In the genomic region with DNA sequence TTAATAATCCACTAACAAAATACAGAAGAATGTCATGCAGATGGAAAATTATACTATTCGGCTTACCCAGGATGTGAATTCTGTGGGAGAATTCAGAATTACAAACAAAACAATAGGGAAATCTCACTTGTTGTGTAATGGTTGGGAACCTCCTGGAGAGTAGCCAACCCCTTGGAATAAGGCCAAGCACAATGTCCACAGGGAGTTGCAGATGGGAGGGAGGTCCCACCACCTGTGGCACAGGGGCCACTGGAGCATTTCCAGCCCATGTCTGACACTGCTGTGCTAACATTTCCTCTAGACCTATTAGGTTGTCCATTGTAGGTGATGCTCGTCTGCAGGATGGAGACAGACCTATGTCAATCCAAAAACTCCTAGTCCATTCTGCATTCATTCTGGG, we compare ENCODE assay signal across 3 cellular contexts.
DNase-seq lines count a peak whose midpoint lies in the region; ATAC-seq, FAIRE-seq and TF ChIP-seq lines count a peak whose summit lies in the region.
"Not testable (repeated sequence)": the region's sequence is repeated elsewhere in the genome, so short reads cannot be mapped to it uniquely, and the experiment has no call there.

No MANE protein-coding gene starts in this region.

- not testable (repeated sequence) for H3K9ac ChIP-seq in H1 (replicated peaks in 1 of 4; ENCODE audit: extremely low read depth in 1 of 4, low read depth in 3 of 4, low read length in 3 of 4)

- not testable (repeated sequence) for H2BK15ac ChIP-seq in H1 (ENCODE audit: low read length)

- H3K4me2 ChIP-seq in GM23338; H1 (ENCODE audit: insufficient read depth in 1 of 2, low read depth in 2 of 2, low read length in 2 of 2): not testable (repeated sequence)

- ATAC-seq in GM23338 (peak; percentile 65), WTC11 (peak; percentile 83)

- H3K23ac ChIP-seq in H1 (ENCODE audit: insufficient read length) = not testable (repeated sequence)

- CTCF ChIA-PET in WTC11 (lab: Charles Lee); H1 (lab: Charles Lee; ENCODE audit: partially characterized antibody): not testable (repeated sequence)

- not testable (repeated sequence) for H3K4me3 Mint-ChIP-seq in GM23338, WTC11

- H3K18ac ChIP-seq in H1 (ENCODE audit: extremely low read depth, low read length) = not testable (repeated sequence)

- TF ChIP-seq RAD21 in H1 (IDR thresholded peaks at IDR 0.05 in 1 of 2, conservative IDR thresholded peaks at IDR 0.05 in 1 of 2; ENCODE audit: low read depth in 2 of 2, low read length in 2 of 2) = not testable (repeated sequence)

- H2BK12ac ChIP-seq in H1 (ENCODE audit: low read depth, low read length) = not testable (repeated sequence)

- not testable (repeated sequence) for H3K9me3 Mint-ChIP-seq in GM23338
- H3K9me3 Mint-ChIP-seq in WTC11 = peaks cover 17% of the 10 kb centered on the region

- not testable (repeated sequence) for H3K27me3 ChIP-seq in GM23338 (ENCODE audit: insufficient read depth); H1 (replicated peaks in 1 of 4; ENCODE audit: control insufficient read depth in 3 of 4, extremely low read depth in 1 of 4, insufficient read depth in 3 of 4, low read length in 3 of 4)

- H2AK5ac ChIP-seq in H1 (ENCODE audit: low read depth, low read length) = not testable (repeated sequence)

- H3K79me1 ChIP-seq in H1 (ENCODE audit: low read depth, low read length) = not testable (repeated sequence)

- H2BK20ac ChIP-seq in H1 (ENCODE audit: low read length) = not testable (repeated sequence)

- H4K91ac ChIP-seq in H1 (replicated peaks; ENCODE audit: insufficient read length, low read length) = not testable (repeated sequence)

- H3K36me3 Mint-ChIP-seq in GM23338 (ENCODE audit: low read depth); WTC11: not testable (repeated sequence)

- not testable (repeated sequence) for TF ChIP-seq POLR2A in H1 (IDR thresholded peaks at IDR 0.05; ENCODE audit: control extremely low read depth in 1 of 2, low read depth in 2 of 2, low read length in 2 of 2)

- not testable (repeated sequence) for H3K4me1 ChIP-seq in GM23338 (ENCODE audit: insufficient read depth); H1 (replicated peaks in 1 of 4; ENCODE audit: control insufficient read depth in 3 of 4, insufficient read depth in 4 of 4, low read length in 3 of 4)

- not testable (repeated sequence) for DNase-seq in GM23338 (ENCODE audit: low spot score); WTC11 (ENCODE audit: low spot score); H1 (ENCODE audit: low read depth in 1 of 2, low spot score in 2 of 2)

- not testable (repeated sequence) for H3K9me3 ChIP-seq in H1 (ENCODE audit: insufficient read depth in 2 of 2, low read depth in 1 of 2, low read length in 1 of 2)

- not testable (repeated sequence) for H3K23me2 ChIP-seq in H1 (ENCODE audit: low read depth, low read length)

- not testable (repeated sequence) for H3K27me3 Mint-ChIP-seq in GM23338 (ENCODE audit: insufficient read depth, low read depth, poor library complexity); WTC11 (ENCODE audit: low read depth)

- not testable (repeated sequence) for H4K5ac ChIP-seq in H1 (ENCODE audit: insufficient read length, low read depth, low read length)

- not testable (repeated sequence) for H3K4me1 Mint-ChIP-seq in GM23338, WTC11

- H3K27ac ChIP-seq in GM23338 (ENCODE audit: low read depth); H1 (ENCODE audit: low read depth, low read length): not testable (repeated sequence)

- peak; percentile 32 for FAIRE-seq in H1 (lab: Jason Lieb, UNC)

- not testable (repeated sequence) for H2BK5ac ChIP-seq in H1 (ENCODE audit: low read depth, low read length)

- not testable (repeated sequence) for H3K27ac Mint-ChIP-seq in GM23338, WTC11

- H3K4me3 ChIP-seq in GM23338; H1 (ENCODE audit: extremely low read depth in 1 of 4, insufficient read depth in 2 of 4, low read depth in 3 of 4, low read length in 4 of 4): not testable (repeated sequence)

- not testable (repeated sequence) for H4K8ac ChIP-seq in H1 (ENCODE audit: extremely low read depth, insufficient read depth, low read length)

- TF ChIP-seq EP300 in H1 (IDR thresholded peaks at IDR 0.05; ENCODE audit: borderline replicate concordance in 1 of 2, low read depth in 2 of 2, low read length in 2 of 2) = not testable (repeated sequence)

- H4K20me1 ChIP-seq in GM23338 (replicated peaks; ENCODE audit: insufficient read depth); H1 (replicated peaks in 1 of 2; ENCODE audit: control insufficient read depth in 1 of 2, insufficient read depth in 2 of 2, low read length in 2 of 2): not testable (repeated sequence)

- H3F3A ChIP-seq in GM23338 (replicated peaks; ENCODE audit: low read depth) = not testable (repeated sequence)

- not testable (repeated sequence) for H2BK120ac ChIP-seq in H1 (replicated peaks; ENCODE audit: low read depth, low read length)

- H3K36me3 ChIP-seq in GM23338 (ENCODE audit: insufficient read depth); H1 (ENCODE audit: control insufficient read depth in 2 of 4, insufficient read depth in 4 of 4, low read length in 3 of 4): not testable (repeated sequence)

- not testable (repeated sequence) for TF ChIP-seq CTCF in GM23338 (conservative IDR thresholded peaks at IDR 0.05; ENCODE audit: low read depth in 2 of 2); WTC11 (IDR thresholded peaks at IDR 0.05); H1 (IDR thresholded peaks at IDR 0.05; ENCODE audit: control extremely low read depth in 1 of 3, insufficient read depth in 1 of 3, low read depth in 1 of 3, low read length in 3 of 3)

- H3K56ac ChIP-seq in H1 (replicated peaks; ENCODE audit: insufficient read length, low read depth, low read length) = not testable (repeated sequence)

- POLR2A ChIA-PET in WTC11 (lab: Charles Lee); H1 (lab: Charles Lee; ENCODE audit: partially characterized antibody): not testable (repeated sequence)

- H3K9me2 ChIP-seq in GM23338 (ENCODE audit: insufficient read depth) = not testable (repeated sequence)

- H3K4ac ChIP-seq in H1 (replicated peaks; ENCODE audit: insufficient read length, low read depth, low read length) = not testable (repeated sequence)

- H2AFZ ChIP-seq in GM23338; H1 (ENCODE audit: low read length): not testable (repeated sequence)

- 53% methylated on average over 1 of the region's 2 CpGs; no CpG with 5 or more reads in 1 of the 2 experiments for WGBS in H1 (ENCODE audit: extremely low coverage in 1 of 2, insufficient coverage in 1 of 2, insufficient read length in 1 of 2, insufficient replicate concordance in 2 of 2, low coverage in 1 of 2, low lambda C conversion rate in 2 of 2, missing lambda C conversion rate in 1 of 2), 2 experiments

- not testable (repeated sequence) for H3K79me2 ChIP-seq in GM23338 (replicated peaks; ENCODE audit: insufficient read depth); H1 (ENCODE audit: control insufficient read depth in 1 of 2, insufficient read depth in 2 of 2, low read length in 2 of 2)

- not testable (repeated sequence) for H3K14ac ChIP-seq in H1 (ENCODE audit: insufficient read length)
